In the genomic region with DNA sequence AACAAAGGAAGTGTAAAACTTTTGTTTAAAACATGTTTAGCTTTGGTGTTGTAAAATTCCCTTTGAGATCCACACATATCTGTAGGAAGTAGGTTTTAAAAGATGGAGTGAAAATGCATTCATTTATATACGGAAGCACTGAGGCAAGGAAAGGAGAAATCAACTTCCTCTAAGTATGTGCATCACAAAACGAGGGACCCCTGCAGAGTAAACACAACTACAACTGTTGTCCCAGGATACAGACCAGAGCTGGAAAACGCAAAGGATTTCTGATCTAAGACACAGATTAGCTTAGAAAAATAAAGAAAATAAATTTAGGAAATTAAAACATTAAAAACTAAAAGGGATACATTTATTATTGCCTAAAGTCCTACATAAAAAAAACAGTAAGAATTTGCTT, we compare ENCODE assay signal across 32 cellular contexts.
"Had no signal": no experiment of that assay in that cellular context is flagged by ENCODE, and none has a peak within 500 bp of the region (broad histone marks: within the 10 kb centered on the region; RNA-seq: fewer than 3 reads in every experiment).

No MANE protein-coding gene starts in this region.

- DNase-seq: activated CD4-positive, alpha-beta memory T cell treated with anti-CD3 and anti-CD28 coated beads, Interleukin-2, amount 10 ng/mL, durations not matched to agents 7 days and 5 days; activated CD4-positive, alpha-beta T cell treated with anti-CD3 and anti-CD28 coated beads for 1 hour; activated CD4-positive, alpha-beta T cell treated with anti-CD3 and anti-CD28 coated beads for 48 hours; activated CD4-positive, CD25-positive, alpha-beta regulatory T cell; activated CD8-positive, alpha-beta memory T cell treated with anti-CD3 and anti-CD28 coated beads for 24 hours; activated CD8-positive, alpha-beta memory T cell treated with anti-CD3 and anti-CD28 coated beads, Interleukin-2, amount 10 ng/mL, durations not matched to agents 7 days and 5 days; activated CD8-positive, alpha-beta memory T cell treated with anti-CD3 and anti-CD28 coated beads, Interleukin-2, amount 50 U/mL, for 48 hours; activated effector memory CD4-positive, alpha-beta T cell treated with Interleukin-2 at 50 U/mL for 16 hours; activated naive CD4-positive, alpha-beta T cell treated with anti-CD3 and anti-CD28 coated beads, Interleukin-2, amount 10 ng/mL, durations not matched to agents 7 days and 5 days; activated naive CD8-positive, alpha-beta T cell treated with anti-CD3 and anti-CD28 coated beads, Interleukin-2, amount 50 U/mL, for 24 hours; activated T-cell treated with anti-CD3 and anti-CD28 coated beads, Interleukin-2, amount 50 U/mL, for 48 hours; amygdala; Karpas-422; KBM-7; NCI-H1105 treated with DMSO at 0.1 percent for 48 hours; NCI-H1436; NCI-H1694 treated with DMSO at 0.1 percent for 48 hours; NCI-H2029; NCI-H510A; NCI-H526; NCI-H748 treated with DMSO at 0.1 percent for 48 hours; NK-92 treated with Interleukin-12 subunit alpha and Interleukin-12 subunit beta, amount 100 ng/mL, for 24 hours; PC-9; Right ventricle myocardium superior; SW 1271; T-helper 1 cell; T-helper 2 cell; T-helper 9 cell had no signal

- H3K27ac Mint-ChIP-seq: activated CD4-positive, alpha-beta memory T cell treated with anti-CD3 and anti-CD28 coated beads, Interleukin-2, amount 10 ng/mL, durations not matched to agents 7 days and 5 days; activated CD8-positive, alpha-beta memory T cell treated with anti-CD3 and anti-CD28 coated beads, Interleukin-2, amount 10 ng/mL, durations not matched to agents 7 days and 5 days; activated naive CD4-positive, alpha-beta T cell treated with anti-CD3 and anti-CD28 coated beads, Interleukin-2, amount 10 ng/mL, durations not matched to agents 7 days and 5 days; activated naive CD8-positive, alpha-beta T cell; activated naive CD8-positive, alpha-beta T cell treated with anti-CD3 and anti-CD28 coated beads, Interleukin-2, amount 50 U/mL, for 24 hours had no signal

- H2AFZ ChIP-seq: PC-9 had no signal

- H3K9me3 Mint-ChIP-seq: activated CD4-positive, alpha-beta memory T cell treated with anti-CD3 and anti-CD28 coated beads, Interleukin-2, amount 10 ng/mL, durations not matched to agents 7 days and 5 days; activated naive CD4-positive, alpha-beta T cell treated with anti-CD3 and anti-CD28 coated beads, Interleukin-2, amount 10 ng/mL, durations not matched to agents 7 days and 5 days; activated naive CD8-positive, alpha-beta T cell treated with anti-CD3 and anti-CD28 coated beads, Interleukin-2, amount 50 U/mL, for 24 hours had no signal

- ATAC-seq: activated CD8-positive, alpha-beta memory T cell treated with anti-CD3 and anti-CD28 coated beads, Interleukin-2, amount 10 ng/mL, durations not matched to agents 7 days and 5 days; activated naive CD8-positive, alpha-beta T cell treated with anti-CD3 and anti-CD28 coated beads, Interleukin-2, amount 50 U/mL, for 24 hours had no signal

- H3K4me3 Mint-ChIP-seq: activated CD4-positive, alpha-beta memory T cell treated with anti-CD3 and anti-CD28 coated beads, Interleukin-2, amount 10 ng/mL, durations not matched to agents 7 days and 5 days; activated CD8-positive, alpha-beta memory T cell treated with anti-CD3 and anti-CD28 coated beads, Interleukin-2, amount 10 ng/mL, durations not matched to agents 7 days and 5 days; activated naive CD4-positive, alpha-beta T cell treated with anti-CD3 and anti-CD28 coated beads, Interleukin-2, amount 10 ng/mL, durations not matched to agents 7 days and 5 days; activated naive CD8-positive, alpha-beta T cell; activated naive CD8-positive, alpha-beta T cell treated with anti-CD3 and anti-CD28 coated beads, Interleukin-2, amount 50 U/mL, for 24 hours had no signal

- H3K4me1 Mint-ChIP-seq: activated CD4-positive, alpha-beta memory T cell treated with anti-CD3 and anti-CD28 coated beads, Interleukin-2, amount 10 ng/mL, durations not matched to agents 7 days and 5 days; activated CD8-positive, alpha-beta memory T cell treated with anti-CD3 and anti-CD28 coated beads, Interleukin-2, amount 10 ng/mL, durations not matched to agents 7 days and 5 days; activated naive CD4-positive, alpha-beta T cell treated with anti-CD3 and anti-CD28 coated beads, Interleukin-2, amount 10 ng/mL, durations not matched to agents 7 days and 5 days; activated naive CD8-positive, alpha-beta T cell treated with anti-CD3 and anti-CD28 coated beads, Interleukin-2, amount 50 U/mL, for 24 hours had no signal

- H3K4me3 ChIP-seq: ascending aorta, cardiac muscle cell, PC-9 had no signal

- H3K9me3 ChIP-seq: ascending aorta had no signal

- H3K27me3 Mint-ChIP-seq: activated CD4-positive, alpha-beta memory T cell treated with anti-CD3 and anti-CD28 coated beads, Interleukin-2, amount 10 ng/mL, durations not matched to agents 7 days and 5 days; activated CD8-positive, alpha-beta memory T cell treated with anti-CD3 and anti-CD28 coated beads, Interleukin-2, amount 10 ng/mL, durations not matched to agents 7 days and 5 days; activated naive CD4-positive, alpha-beta T cell treated with anti-CD3 and anti-CD28 coated beads, Interleukin-2, amount 10 ng/mL, durations not matched to agents 7 days and 5 days; activated naive CD8-positive, alpha-beta T cell; activated naive CD8-positive, alpha-beta T cell treated with anti-CD3 and anti-CD28 coated beads, Interleukin-2, amount 50 U/mL, for 24 hours had no signal

- H3K4me2 ChIP-seq: PC-9 had no signal

- H3K27ac ChIP-seq: ascending aorta, cardiac muscle cell, PC-9, VCaP had no signal

- H3K27me3 ChIP-seq: ascending aorta, cardiac muscle cell had no signal
